Comparison of ENCODE assay signal across 28 cellular contexts in the genomic region with DNA sequence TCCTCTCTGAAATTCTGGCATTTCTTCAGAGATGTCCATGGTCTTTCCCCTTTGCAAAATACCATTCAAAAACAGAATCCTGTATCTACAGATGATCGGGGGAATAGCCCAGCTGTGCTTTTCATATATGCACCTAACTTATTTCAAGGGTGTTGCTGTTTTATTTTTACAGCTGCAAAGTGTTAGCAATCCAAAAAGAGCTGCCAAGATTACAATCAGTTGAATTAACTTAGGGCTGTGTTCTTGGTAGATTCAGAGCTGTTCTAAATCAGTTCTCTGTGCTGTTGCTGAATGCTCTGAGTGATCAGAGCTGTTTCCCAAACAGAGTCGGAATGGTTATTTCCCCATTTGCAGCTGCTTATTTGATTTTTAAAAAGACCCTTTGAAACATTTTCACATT.
"Had no signal": no experiment of that assay in that cellular context is flagged by ENCODE, and none has a peak within 500 bp of the region (broad histone marks: within the 10 kb centered on the region; RNA-seq: fewer than 3 reads in every experiment).

No MANE protein-coding gene starts in this region.

- H3K4me2 ChIP-seq: hepatocyte, neural progenitor cell had no signal

- H3K4me3 Mint-ChIP-seq: mesothelial cell of epicardium; naive thymus-derived CD4-positive, alpha-beta T cell; nephron; neural progenitor cell; stimulated activated effector memory CD8-positive, alpha-beta T cell treated with anti-CD3 and anti-CD28 coated beads, Interleukin-12 subunit alpha, Interleukin-12 subunit beta, amount 100 ng/mL, for 72 hours; type B pancreatic cell had no signal

- H3K4me1 ChIP-seq: esophagus muscularis mucosa, foreskin keratinocyte, gastroesophageal sphincter, neural progenitor cell, parathyroid adenoma, prostate gland, testis, tibial artery had no signal

- H3K4me3 ChIP-seq: coronary artery, esophagus muscularis mucosa, gastroesophageal sphincter, heart left ventricle, hepatocyte, lung, neural progenitor cell, prostate gland, right atrium auricular region, sigmoid colon, stomach, testis, tibial artery had no signal

- H3K27me3 ChIP-seq: esophagus muscularis mucosa, gastroesophageal sphincter, heart left ventricle, hepatocyte, neural progenitor cell, right atrium auricular region, sigmoid colon, stomach, testis, tibial artery had no signal

- H3K27ac ChIP-seq: coronary artery, esophagus muscularis mucosa, foreskin keratinocyte, gastroesophageal sphincter, heart left ventricle, hepatocyte, neural progenitor cell, parathyroid adenoma, prostate gland, right atrium auricular region, stomach, testis, tibial artery had no signal

- H3K9ac ChIP-seq: neural progenitor cell, parathyroid adenoma had no signal

- H3K9me3 Mint-ChIP-seq: nephron, neural progenitor cell had no signal

- H3K27ac Mint-ChIP-seq: mesothelial cell of epicardium; naive thymus-derived CD4-positive, alpha-beta T cell; neural progenitor cell; stimulated activated effector memory CD8-positive, alpha-beta T cell treated with anti-CD3 and anti-CD28 coated beads, Interleukin-12 subunit alpha, Interleukin-12 subunit beta, amount 100 ng/mL, for 72 hours; type B pancreatic cell had no signal

- H3K79me2 ChIP-seq: hepatocyte, parathyroid adenoma had no signal

- H3K9me3 ChIP-seq: esophagus muscularis mucosa, gastroesophageal sphincter, heart left ventricle, prostate gland, right atrium auricular region, sigmoid colon, stomach, testis, tibial artery had no signal

- H3K36me3 Mint-ChIP-seq: mesothelial cell of epicardium; naive thymus-derived CD4-positive, alpha-beta T cell; neural progenitor cell; stimulated activated effector memory CD8-positive, alpha-beta T cell treated with anti-CD3 and anti-CD28 coated beads, Interleukin-12 subunit alpha, Interleukin-12 subunit beta, amount 100 ng/mL, for 72 hours; type B pancreatic cell had no signal

- H2AFZ ChIP-seq: hepatocyte, neural progenitor cell, parathyroid adenoma had no signal

- H3K4me1 Mint-ChIP-seq: mesothelial cell of epicardium; naive thymus-derived CD4-positive, alpha-beta T cell; neural progenitor cell; stimulated activated effector memory CD8-positive, alpha-beta T cell treated with anti-CD3 and anti-CD28 coated beads, Interleukin-12 subunit alpha, Interleukin-12 subunit beta, amount 100 ng/mL, for 72 hours had no signal

- ATAC-seq: foreskin keratinocyte; gastroesophageal sphincter; left colon; naive thymus-derived CD4-positive, alpha-beta T cell; stimulated activated effector memory CD8-positive, alpha-beta T cell treated with anti-CD3 and anti-CD28 coated beads, Interleukin-12 subunit alpha, Interleukin-12 subunit beta, amount 100 ng/mL, for 72 hours had no signal

- H3K27me3 Mint-ChIP-seq: type B pancreatic cell had no signal

- DNase-seq: dermis blood vessel endothelial cell; effector memory CD4-positive, alpha-beta T cell; foreskin keratinocyte; heart left ventricle; kidney glomerular epithelial cell; left colon; mesenchymal stem cell; naive thymus-derived CD4-positive, alpha-beta T cell; sigmoid colon; stimulated activated CD4-positive, alpha-beta T cell treated with anti-CD3 and anti-CD28 coated beads, Interleukin-2, amount 100 ng/mL, for 24 hours; stimulated activated CD4-positive, alpha-beta T cell treated with anti-CD3 and anti-CD28 coated beads, Interleukin-4, amount 100 ng/mL, for 24 hours; stimulated activated naive CD4-positive, alpha-beta T cell treated with Interleukin-2 at 50 U/mL for 16 hours; stomach; testis; tibial artery had no signal
